ENCODE assay signal across 8 cellular contexts in genomic region chr4:104494161-104494560, GRCh38. TPM values are rescaled to one million over a fixed set of nuclear protein-coding genes. Genes with fewer than 3 reads are reported as not detected.
DNase-seq lines count a peak whose midpoint lies in the region; ATAC-seq and TF ChIP-seq lines count a peak whose summit lies in the region.

No MANE protein-coding gene starts in this region.

- H3K36me3 ChIP-seq in left ventricle myocardium inferior: no peaks in the 10 kb centered on the region
- no peaks in the 10 kb centered on the region for H3K36me3 ChIP-seq in naive thymus-derived CD4-positive, alpha-beta T cell (ENCODE audit: control insufficient read depth in 2 of 3, insufficient read depth in 3 of 3, low read length in 3 of 3)

- H3K27me3 ChIP-seq in left ventricle myocardium inferior (ENCODE audit: low read depth): peaks cover 2% of the 10 kb centered on the region
- H3K27me3 ChIP-seq in naive thymus-derived CD4-positive, alpha-beta T cell (ENCODE audit: control insufficient read depth in 2 of 2, insufficient read depth in 2 of 2, low read length in 2 of 2): peaks cover 0 to 14% of the 10 kb centered on the region in 2 donors

- H3K4me3 Mint-ChIP-seq in naive thymus-derived CD4-positive, alpha-beta T cell: peak overlapping the region; percentile 7 to 68 (median 48)

- no peaks in the 10 kb centered on the region for H3K36me3 Mint-ChIP-seq in naive thymus-derived CD4-positive, alpha-beta T cell

- no peaks in the 10 kb centered on the region for H3K9me3 ChIP-seq in left ventricle myocardium inferior (replicated peaks)
- H3K9me3 ChIP-seq in naive thymus-derived CD4-positive, alpha-beta T cell (ENCODE audit: control insufficient read depth in 2 of 3, low read length in 3 of 3): no peaks in the 10 kb centered on the region

- CTCF ChIA-PET in naive thymus-derived CD4-positive, alpha-beta T cell (lab: Charles Lee): no interaction called here

- intact Hi-C loops in left ventricle myocardium inferior (cut with micrococcal nuclease) (no loop called here), cardiac septum (cut with DNase I) (loop anchor here (10.0 kb wide), 3 partner anchors 121 to 1211 kb away; partner anchors contain the start of genes GSTCD and INTS12)
- intact Hi-C loops in naive thymus-derived CD4-positive, alpha-beta T cell (cut with micrococcal nuclease): loop anchor here (5.0 to 10.0 kb wide), 2 partner anchors 978 to 1211 kb away; partner anchors contain the start of genes GSTCD (in 1 of the 2), INTS12 (in 1 of the 2) and PPA2 (in 1 of the 2)

- no peak for ATAC-seq in naive thymus-derived CD4-positive, alpha-beta T cell
- no peak for ATAC-seq in GM18870 (IDR thresholded peaks at IDR 0.05; ENCODE audit: unreplicated experiment)

- peaks cover 56 to 85% (median 61%) of the 10 kb centered on the region in 5 donors for H3K27me3 Mint-ChIP-seq in naive thymus-derived CD4-positive, alpha-beta T cell

- no peak for DNase-seq in left ventricle myocardium inferior
- no peak for DNase-seq in cardiac septum (ENCODE audit: low spot score)
- DNase-seq in naive thymus-derived CD4-positive, alpha-beta T cell: no peak
- DNase-seq in NCI-H1105 treated with DMSO at 0.1 percent for 48 hours (lab: John Stamatoyannopoulos, UW): no peak
- DNase-seq in GOT3 (lab: John Stamatoyannopoulos, UW): no peak
- no peak for DNase-seq in DMS153 (lab: John Stamatoyannopoulos, UW)

- H3K9me3 Mint-ChIP-seq in naive thymus-derived CD4-positive, alpha-beta T cell: peaks cover 0 to 22% (median 3%) of the 10 kb centered on the region in 11 donors

- H3K4me3 ChIP-seq in left ventricle myocardium inferior: peak overlapping the region; percentile 75
- H3K4me3 ChIP-seq in naive thymus-derived CD4-positive, alpha-beta T cell (ENCODE audit: low read length): no peak overlapping the region

- H3K27ac ChIP-seq in left ventricle myocardium inferior (replicated peaks): peak overlapping the region; percentile 90
- H3K27ac ChIP-seq in cingulate gyrus (ENCODE audit: low read depth, low read length): peak overlapping the region; percentile 72
- H3K27ac ChIP-seq in naive thymus-derived CD4-positive, alpha-beta T cell (ENCODE audit: low read depth, low read length): no peak overlapping the region

- POLR2A ChIA-PET in naive thymus-derived CD4-positive, alpha-beta T cell (lab: Charles Lee): no interaction called here

- H3K4me1 ChIP-seq in left ventricle myocardium inferior: peaks cover 46% of the 10 kb centered on the region
- H3K4me1 ChIP-seq in naive thymus-derived CD4-positive, alpha-beta T cell (ENCODE audit: control insufficient read depth in 2 of 2, insufficient read depth in 2 of 2, low read length in 2 of 2): peaks cover 0 to 13% of the 10 kb centered on the region in 2 donors

- peaks cover 14 to 55% (median 35%) of the 10 kb centered on the region in 7 donors for H3K4me1 Mint-ChIP-seq in naive thymus-derived CD4-positive, alpha-beta T cell

- no peak for TF ChIP-seq CTCF in left ventricle myocardium inferior (IDR thresholded peaks at IDR 0.05; ENCODE audit: borderline replicate concordance)

- H3K27ac Mint-ChIP-seq in naive thymus-derived CD4-positive, alpha-beta T cell: peak overlapping the region in 1 of 9 donors; percentile 18

RNA-seq across cellular contexts. Expression of gene CXXC4, which starts 0.5 kb away (rescaled TPM):
- total RNA-seq in left ventricle myocardium inferior (4.5 TPM), cardiac septum (2.5 TPM)
- under 1 TPM in 1 of 5 experiments, not detected in 4; 0.42 TPM for total RNA-seq in naive thymus-derived CD4-positive, alpha-beta T cell
- not detected for polyA plus RNA-seq in naive thymus-derived CD4-positive, alpha-beta T cell
